ENCODE assay signal across 12 cellular contexts in genomic region chr6:53524455-53524815, GRCh38. TPM values are rescaled to one million over a fixed set of nuclear protein-coding genes. Genes with fewer than 3 reads are reported as not detected.
DNase-seq lines count a peak whose midpoint lies in the region; ATAC-seq, FAIRE-seq and TF ChIP-seq lines count a peak whose summit lies in the region.
"Had no signal": no experiment of that assay in that cellular context is flagged by ENCODE, and none has a peak within 500 bp of the region (broad histone marks: within the 10 kb centered on the region; RNA-seq: fewer than 3 reads in every experiment).

No MANE protein-coding gene starts in this region.

- H3K4me1 ChIP-seq in A549 (peaks cover 79% of the 10 kb centered on the region), colonic mucosa (peaks cover 8% of the 10 kb centered on the region), mesenchymal stem cell (ENCODE audit: control insufficient read depth, insufficient read depth, low read depth, low read length) (peaks cover 6% of the 10 kb centered on the region), tibial nerve (peaks cover 0 to 48% (median 10%) of the 10 kb centered on the region in 4 donors)
- H3K4me1 ChIP-seq: BLaER1 had no signal

- H3K9me3 ChIP-seq in A549 (no peaks in the 10 kb centered on the region), colonic mucosa (no peaks in the 10 kb centered on the region), mesenchymal stem cell (ENCODE audit: control insufficient read depth, low read length) (no peaks in the 10 kb centered on the region), tibial nerve (no peaks in the 10 kb centered on the region)
- H3K9me3 ChIP-seq: BLaER1, neutrophil had no signal

- no peak overlapping the region for H3K18ac ChIP-seq in mesenchymal stem cell (ENCODE audit: low read depth in 1 of 2, low read length in 2 of 2)

- peak in 1 of 2 experiments; percentile 51 for DNase-seq in A549 (ENCODE audit: low read depth in 1 of 2, low spot score in 1 of 2)
- DNase-seq in LHCN-M2 (ENCODE audit: low read depth) = peak; percentile 39
- no peak for DNase-seq in colonic mucosa
- DNase-seq in mesenchymal stem cell = peak; percentile 70
- no peak for DNase-seq in tibial nerve (ENCODE audit: low spot score in 2 of 2)
- DNase-seq in stimulated activated CD4-positive, alpha-beta T cell treated with anti-CD3 and anti-CD28 coated beads, Interleukin-1b, Interleukin-23, amount 100 ng/mL, for 48 hours = no peak
- DNase-seq: NCI-H446, T-cell had no signal

- POLR2A ChIA-PET in A549 (lab: Yijun Ruan, JAX) = interaction anchor here (1.6 kb wide), 1 partner anchor 20 kb away, joined by 4 read pairs; the partner anchor contains the start of gene GCLC

- H3K4me2 ChIP-seq in A549 (peak overlapping the region; percentile 74), mesenchymal stem cell (ENCODE audit: low read length, poor library complexity, severe bottlenecking) (no peak overlapping the region)
- H3K4me2 ChIP-seq: BLaER1 had no signal

- no peak overlapping the region for H4K91ac ChIP-seq in mesenchymal stem cell (ENCODE audit: low read length)

- FAIRE-seq in A549 (lab: Jason Lieb, UNC) = no peak

- H3K27ac ChIP-seq in A549 (peak overlapping the region; percentile 69 to 85), colonic mucosa (peak overlapping the region; percentile 46), mesenchymal stem cell (ENCODE audit: low read length, poor library complexity, severe bottlenecking) (peak overlapping the region; percentile 57), tibial nerve (no peak overlapping the region)
- H3K27ac ChIP-seq: BLaER1, neutrophil had no signal

- CTCF ChIA-PET in A549 (lab: Yijun Ruan, JAX) = interaction anchor here (1.0 to 1.4 kb wide), 5 partner anchors 11 to 201 kb away, joined by 3 to 6 read pairs (median 4); no protein-coding TSS in a partner anchor

- TF ChIP-seq RAD21 in A549 (conservative IDR thresholded peaks at IDR 0.05 in 1 of 2, IDR thresholded peaks at IDR 0.05 in 1 of 2) = no peak

- H3K9ac ChIP-seq in colonic mucosa (ENCODE audit: low read depth in 2 of 2, low read length in 2 of 2) (no peak overlapping the region), mesenchymal stem cell (ENCODE audit: low read length) (no peak overlapping the region)
- H3K9ac ChIP-seq: BLaER1 had no signal

- H2AFZ ChIP-seq in mesenchymal stem cell (ENCODE audit: low read depth, low read length) = no peak overlapping the region

- no peak overlapping the region for H2BK15ac ChIP-seq in mesenchymal stem cell (ENCODE audit: low read depth, poor library complexity, severe bottlenecking)

- H3K4ac ChIP-seq in mesenchymal stem cell (ENCODE audit: low read depth in 1 of 2, low read length in 2 of 2) = no peak overlapping the region

- no peaks in the 10 kb centered on the region for H3K27me3 ChIP-seq in colonic mucosa
- H3K27me3 ChIP-seq in mesenchymal stem cell (ENCODE audit: control insufficient read depth in 1 of 2, insufficient read depth in 1 of 2, low read length in 2 of 2) = no peaks in the 10 kb centered on the region
- no peaks in the 10 kb centered on the region for H3K27me3 ChIP-seq in tibial nerve
- H3K27me3 ChIP-seq: BLaER1, neutrophil had no signal

- H2BK5ac ChIP-seq in mesenchymal stem cell (ENCODE audit: low read depth, low read length, poor library complexity, severe bottlenecking) = no peak overlapping the region

- peak; percentile 61 to 82; a peak in 5 of 6 replicates for ATAC-seq in A549
- no peak for ATAC-seq in HG03520 (IDR thresholded peaks at IDR 0.05; ENCODE audit: unreplicated experiment)
- ATAC-seq in GM18519 (IDR thresholded peaks at IDR 0.05; ENCODE audit: low FRiP score, unreplicated experiment) = no peak
- ATAC-seq: T-cell had no signal

- H2AK5ac ChIP-seq in mesenchymal stem cell (ENCODE audit: low read length, severe bottlenecking) = no peak overlapping the region

- no peak for TF ChIP-seq EP300 in A549 (IDR thresholded peaks at IDR 0.05)
- TF ChIP-seq EP300 in tibial nerve (IDR thresholded peaks at IDR 0.05) = no peak

- no peak for TF ChIP-seq POLR2A in A549 (IDR thresholded peaks at IDR 0.05; ENCODE audit: low read length)
- no peak for TF ChIP-seq POLR2A in tibial nerve (IDR thresholded peaks at IDR 0.05)

- peaks cover 24% of the 10 kb centered on the region for H3K79me1 ChIP-seq in mesenchymal stem cell (replicated peaks; ENCODE audit: low read length, poor library complexity, severe bottlenecking)

- intact Hi-C loops in colonic mucosa (cut with DNase I) = no loop called here

- H3K36me3 ChIP-seq in colonic mucosa (no peaks in the 10 kb centered on the region), mesenchymal stem cell (ENCODE audit: control insufficient read depth in 1 of 2, insufficient read depth in 2 of 2, low read depth in 1 of 2, low read length in 2 of 2) (peaks cover 5 to 9% of the 10 kb centered on the region in 2 experiments), tibial nerve (peaks cover 0 to 19% (median 0%) of the 10 kb centered on the region in 3 donors)

- no peak overlapping the region for H3K14ac ChIP-seq in mesenchymal stem cell (ENCODE audit: low read length in 2 of 2)

- no peak overlapping the region for H2BK120ac ChIP-seq in mesenchymal stem cell (ENCODE audit: low read depth, low read length)

- TF ChIP-seq CTCF in A549 (IDR thresholded peaks at IDR 0.05) (no peak), colonic mucosa (IDR thresholded peaks at IDR 0.05) (no peak), tibial nerve (IDR thresholded peaks at IDR 0.05) (no peak)

- WGBS in A549 (ENCODE audit: missing lambda C conversion rate) = 11% methylated on average over 1 of the region's 1 CpG
- 0% methylated on average over 1 of the region's 1 CpG for WGBS in mesenchymal stem cell
- 16 to 48% methylated on average over 1 of the region's 1 CpG for WGBS in tibial nerve, 2 donors

- H4K8ac ChIP-seq in mesenchymal stem cell (ENCODE audit: low read length) = no peak overlapping the region

- H3K4me3 ChIP-seq in A549 (no peak overlapping the region; the same call in 2 of the 3 replicates), colonic mucosa (no peak overlapping the region), mesenchymal stem cell (ENCODE audit: insufficient read depth in 1 of 2, low read depth in 1 of 2, low read length in 2 of 2) (no peak overlapping the region), tibial nerve (no peak overlapping the region)
- H3K4me3 ChIP-seq: BLaER1 had no signal

- H2BK12ac ChIP-seq in mesenchymal stem cell (ENCODE audit: low read length in 2 of 2) = no peak overlapping the region

- H3K23ac ChIP-seq in mesenchymal stem cell (ENCODE audit: low read length in 2 of 2) = no peak overlapping the region

TF ChIP-seq in A549, 52 proteins besides CTCF, POLR2A, EP300 and RAD21:
- TF ChIP-seq MAX (IDR thresholded peaks at IDR 0.05) (0 out of 2 replicates have a peak, but pooled peaks have one; percentile 20), TFCP2L1 (CRISPR knock-in tag; IDR thresholded peaks at IDR 0.05) (no peak)

RNA-seq across cellular contexts. Expression of gene GCLC, which starts 20.5 kb away (rescaled TPM):
- polyA plus RNA-seq in A549 (2011; rRNA removed) (180 and 187 TPM in 2 replicates), A549 (2017; fragmentation: RNase III; extraction: RNeasy Plus Mini Kit Qiagen cat#74134 plus additional on column Dnase treatment) (108 to 116 TPM (median 113 TPM) in 3 replicates)
- polyA plus RNA-seq in A549 (2012; cell fraction: cytosol; rRNA removed) = 58.4 and 61.4 TPM in 2 replicates
- 52.9 and 73.3 TPM in 2 replicates for polyA plus RNA-seq in A549 (2012; cell fraction: nucleus; rRNA removed)
- 131 and 152 TPM in 2 replicates for polyA minus RNA-seq in A549 (2011; rRNA and poly(A)+ RNA removed)
- total RNA-seq in LHCN-M2 (2014; rRNA removed) (4.4 and 4.9 TPM in 2 replicates), colonic mucosa (10 to 100 TPM; 35.0 to 37.1 TPM), tibial nerve (10 to 100 TPM; 21.8 to 43.2 (median 32.0) TPM)
- polyA plus RNA-seq in LHCN-M2 (2012) = 2.4 TPM
- 16.7 TPM for polyA plus RNA-seq in mesenchymal stem cell (2013, experiment 1 of 2)
- 20.0 TPM for polyA plus RNA-seq in mesenchymal stem cell (2013, experiment 2 of 2)

Comparison
In these comparisons a context has a peak if more than half of its experiments do, and no peak if none do; other contexts are left out.
1. ATAC-seq: peak in A549 (2 of 2); none in HG03520 (single experiment) and GM18519 (single experiment).
2. DNase-seq: peak in LHCN-M2 (single experiment) and mesenchymal stem cell (single experiment); none in colonic mucosa (single experiment), tibial nerve (0 of 2) and stimulated activated CD4-positive, alpha-beta T cell treated with anti-CD3 and anti-CD28 coated beads, Interleukin-1b, Interleukin-23, amount 100 ng/mL, for 48 hours (single experiment).
3. H3K27ac ChIP-seq: peak in A549 (2 of 2), colonic mucosa (single experiment) and mesenchymal stem cell (single experiment); none in tibial nerve (0 of 4).